Comparison of ENCODE assay signal across 10 cellular contexts in the genomic region with DNA sequence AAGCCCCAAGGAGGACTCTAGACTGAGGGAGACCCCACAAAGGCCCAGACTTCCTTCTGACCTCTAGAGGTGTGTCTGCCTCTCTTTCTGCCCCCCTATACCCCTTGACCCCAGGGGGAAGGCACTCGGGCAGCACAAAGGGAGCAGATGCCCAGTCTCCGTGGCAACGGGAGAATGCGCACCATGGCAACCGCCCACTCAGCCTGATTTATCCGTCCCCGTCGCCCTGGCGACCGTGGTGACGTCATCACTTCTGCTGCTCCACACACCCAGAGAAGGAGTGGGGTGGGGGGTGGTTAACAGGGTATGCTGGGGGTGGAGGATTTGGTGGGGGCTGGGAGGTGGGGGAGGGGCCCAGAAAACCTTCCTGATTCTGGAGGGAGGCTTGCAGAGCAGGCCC. TPM values are rescaled to one million over a fixed set of nuclear protein-coding genes. Genes with fewer than 3 reads are reported as not detected.
DNase-seq lines count a peak whose midpoint lies in the region; ATAC-seq and TF ChIP-seq lines count a peak whose summit lies in the region.
"Had no signal": no experiment of that assay in that cellular context is flagged by ENCODE, and none has a peak within 500 bp of the region (broad histone marks: within the 10 kb centered on the region; RNA-seq: fewer than 3 reads in every experiment).

No MANE protein-coding gene starts in this region.

- H3K9me3 ChIP-seq in mammary epithelial cell (replicated peaks; ENCODE audit: insufficient read depth, low read length), result no peaks in the 10 kb centered on the region

- WGBS in mammary epithelial cell (ENCODE audit: low coverage, missing lambda C conversion rate), result 47% methylated on average over 11 of the region's 11 CpGs

- H3K27me3 Mint-ChIP-seq in MCF 10A (ENCODE audit: insufficient read depth, unreplicated experiment), result peaks cover 6% of the 10 kb centered on the region

- dilution Hi-C loops in mammary epithelial cell (cut with HindIII; ENCODE audit: low sequenced_read_pairs), result loop anchor here (5.0 to 10.0 kb wide), 2 partner anchors 118 to 175 kb away; no protein-coding TSS in a partner anchor

- DNase-seq in MCF 10A (ENCODE audit: unreplicated experiment) (peak; percentile 21), mammary epithelial cell (no peak), fibroblast of mammary gland (ENCODE audit: low read depth) (peak; percentile 59)
- DNase-seq in activated CD4-positive, alpha-beta T cell treated with anti-CD3 and anti-CD28 coated beads for 4 hours, result peak; percentile 44 to 48
- no peak for DNase-seq in effector CD4-positive, alpha-beta T cell
- DNase-seq: NCI-H345 had no signal

- peaks cover 11% of the 10 kb centered on the region for H3K4me1 ChIP-seq in mammary epithelial cell (ENCODE audit: insufficient read depth, low read length)

- no peak overlapping the region for H3K4me2 ChIP-seq in mammary epithelial cell (ENCODE audit: insufficient read depth, low read depth, low read length)

- H3K36me3 Mint-ChIP-seq in MCF 10A (ENCODE audit: insufficient read depth, unreplicated experiment), result peaks cover 4% of the 10 kb centered on the region

- H3K27me3 ChIP-seq in mammary epithelial cell (ENCODE audit: insufficient read depth, low read length), result no peaks in the 10 kb centered on the region

- H4K20me1 ChIP-seq in mammary epithelial cell (ENCODE audit: insufficient read depth, low read length), result no peaks in the 10 kb centered on the region

- H3K4me1 Mint-ChIP-seq in MCF 10A (ENCODE audit: insufficient read depth, unreplicated experiment), result peaks cover 15% of the 10 kb centered on the region

- no peak overlapping the region for H3K27ac Mint-ChIP-seq in MCF 10A (ENCODE audit: low read depth, unreplicated experiment)

- H3K9ac ChIP-seq in mammary epithelial cell (ENCODE audit: insufficient read depth, low read length), result no peak overlapping the region

- CTCF ChIA-PET in MCF 10A (lab: Yijun Ruan, JAX), result no interaction called here
- CTCF ChIA-PET in mammary epithelial cell (lab: Charles Lee; ENCODE audit: low non-redundant PET), result no interaction called here

- H3K27ac ChIP-seq in mammary epithelial cell (ENCODE audit: insufficient read depth, low read depth, low read length) (no peak overlapping the region), temporal lobe (ENCODE audit: low read depth, low read length) (peak overlapping the region; percentile 71)

- no peaks in the 10 kb centered on the region for H3K9me3 Mint-ChIP-seq in MCF 10A (ENCODE audit: unreplicated experiment)

- BruUV-seq in MCF 10A (replicated peaks; lab: Mats Ljungman, UMichigan) (no TSS peak), mammary epithelial cell (replicated peaks; lab: Mats Ljungman, UMichigan) (no TSS peak)

- H3K79me2 ChIP-seq in mammary epithelial cell (ENCODE audit: insufficient read depth, low read length), result no peaks in the 10 kb centered on the region

- POLR2A ChIA-PET in MCF 10A (lab: Yijun Ruan, JAX), result interaction anchor here (0.6 kb wide), 1 partner anchor 184 kb away, joined by 3 read pairs; no protein-coding TSS in a partner anchor

- H3K36me3 ChIP-seq in mammary epithelial cell (ENCODE audit: insufficient read depth, low read length), result no peaks in the 10 kb centered on the region

- TF ChIP-seq CTCF in MCF 10A (IDR thresholded peaks at IDR 0.05; ENCODE audit: unreplicated experiment) (no peak), mammary epithelial cell (conservative IDR thresholded peaks at IDR 0.05 in 1 of 2, IDR thresholded peaks at IDR 0.05 in 1 of 2; ENCODE audit: extremely low read depth in 1 of 2, insufficient read depth in 1 of 2, low read depth in 1 of 2, low read length in 2 of 2) (no peak), fibroblast of mammary gland (conservative IDR thresholded peaks at IDR 0.05; ENCODE audit: control insufficient read depth, insufficient read depth, low read depth, low read length) (no peak)

- H3K4me3 Mint-ChIP-seq in MCF 10A (ENCODE audit: unreplicated experiment), result no peak overlapping the region

- intact Hi-C loops in MCF 10A (cut with micrococcal nuclease), result no loop called here
- intact Hi-C loops in mammary epithelial cell (cut with micrococcal nuclease), result no loop called here

- in situ Hi-C loops in mammary epithelial cell (cut with MboI; ENCODE audit: low sequenced_read_pairs in 2 of 2), result no loop called here

- no peak for ATAC-seq in HG03354 (IDR thresholded peaks at IDR 0.05; ENCODE audit: poor library complexity, severe bottlenecking, unreplicated experiment)
- no peak for ATAC-seq in HG03175 (IDR thresholded peaks at IDR 0.05; ENCODE audit: unreplicated experiment)

- H3K4me3 ChIP-seq in mammary epithelial cell (replicated peaks in 1 of 3; ENCODE audit: insufficient read depth in 1 of 3, low read depth in 2 of 3, low read length in 3 of 3) (no peak overlapping the region), fibroblast of mammary gland (ENCODE audit: control insufficient read depth, low read depth, low read length) (no peak overlapping the region)

- H2AFZ ChIP-seq in mammary epithelial cell (ENCODE audit: low read depth, low read length), result no peak overlapping the region

RNA-seq across cellular contexts. Expression of gene CELF3, which starts 6.4 kb away (rescaled TPM):
- total RNA-seq in MCF 10A (2022) (not detected in 2 replicates), mammary epithelial cell (not detected), temporal lobe (52.4 TPM)
- polyA plus RNA-seq in mammary epithelial cell, result not detected
- not detected for polyA minus RNA-seq in mammary epithelial cell
- total RNA-seq: glomerular endothelial cell had no signal

RNA-seq across cellular contexts. Expression of gene RIIAD1, which starts 11.1 kb away (rescaled TPM):
- total RNA-seq in MCF 10A (2022), result not detected in 2 replicates
- total RNA-seq in mammary epithelial cell, result not detected
- not detected for polyA plus RNA-seq in mammary epithelial cell
- not detected for polyA minus RNA-seq in mammary epithelial cell
- total RNA-seq in temporal lobe, result 15.2 TPM
- total RNA-seq: glomerular endothelial cell had no signal

RNA-seq across cellular contexts. Expression of gene MRPL9, which starts 53.1 kb away (rescaled TPM):
- total RNA-seq in MCF 10A (2022) (145 and 146 TPM in 2 replicates), mammary epithelial cell (10 to 100 TPM; 47.5 to 77.4 TPM), temporal lobe (40.6 TPM)
- 63.5 TPM for polyA plus RNA-seq in mammary epithelial cell
- polyA minus RNA-seq in mammary epithelial cell, result 237 TPM

Comparison
In these comparisons a context has a peak if more than half of its experiments do, and no peak if none do; other contexts are left out.
1. DNase-seq: peak in MCF 10A (single experiment), activated CD4-positive, alpha-beta T cell treated with anti-CD3 and anti-CD28 coated beads for 4 hours (2 of 2) and fibroblast of mammary gland (single experiment); none in mammary epithelial cell (single experiment) and effector CD4-positive, alpha-beta T cell (single experiment).
2. RNA of gene CELF3, which starts 6.4 kb away (total RNA-seq): 52.4 TPM in temporal lobe (single experiment); not detected in mammary epithelial cell and not detected in MCF 10A; every median in the first group is over 10 times any median in the second.
3. RNA of gene RIIAD1, which starts 11.1 kb away (total RNA-seq): 15.2 TPM in temporal lobe (single experiment); not detected in MCF 10A and not detected in mammary epithelial cell; every median in the first group is over 10 times any median in the second.